ENCODE assay signal across 21 cellular contexts in genomic region chr14:35419429-35419841, GRCh38. TPM values are rescaled to one million over a fixed set of nuclear protein-coding genes. Genes with fewer than 3 reads are reported as not detected.
DNase-seq lines count a peak whose midpoint lies in the region; ATAC-seq, FAIRE-seq and TF ChIP-seq lines count a peak whose summit lies in the region.
"Had no signal": no experiment of that assay in that cellular context is flagged by ENCODE, and none has a peak within 500 bp of the region (broad histone marks: within the 10 kb centered on the region; RNA-seq: fewer than 3 reads in every experiment).

No MANE protein-coding gene starts in this region.

- CTCF ChIA-PET in HepG2 (lab: Yijun Ruan, JAX; ENCODE audit: low intra/inter-chr PET ratio, low total read pairs) = interaction anchor here (2.5 kb wide), 1 partner anchor 279 kb away, joined by 7 read pairs; no protein-coding TSS in a partner anchor
- CTCF ChIA-PET in endothelial cell of umbilical vein (lab: Charles Lee) = interaction anchor here (0.7 to 2.3 kb wide), 7 partner anchors 24 to 399 kb away, joined by 3 to 8 read pairs (median 4); no protein-coding TSS in a partner anchor

- H3K9me3 ChIP-seq in HepG2 (ENCODE audit: low read length) (peaks cover 6% of the 10 kb centered on the region), right lobe of liver (no peaks in the 10 kb centered on the region), endothelial cell of umbilical vein (replicated peaks; ENCODE audit: control insufficient read depth, insufficient read depth, low read length) (no peaks in the 10 kb centered on the region)
- H3K9me3 ChIP-seq: adrenal gland, Peyer's patch had no signal

- H3K4me1 ChIP-seq in HepG2 (ENCODE audit: insufficient read depth, low read length) = peaks cover 65% of the 10 kb centered on the region
- H3K4me1 ChIP-seq in right lobe of liver = no peaks in the 10 kb centered on the region
- peaks cover 25% of the 10 kb centered on the region for H3K4me1 ChIP-seq in endothelial cell of umbilical vein (ENCODE audit: control insufficient read depth, extremely low read depth, insufficient read depth, low read length)
- H3K4me1 ChIP-seq: Peyer's patch had no signal

- H4K20me1 ChIP-seq in HepG2 (ENCODE audit: insufficient read depth, low read length) (no peaks in the 10 kb centered on the region), endothelial cell of umbilical vein (replicated peaks; ENCODE audit: control insufficient read depth, extremely low read depth, insufficient read depth, low read length) (no peaks in the 10 kb centered on the region)
- H4K20me1 ChIP-seq: BLaER1 treated with 17β-estradiol and CSF1 and Interleukin-3, amounts not matched to agents 10 nM and 100 nM had no signal

- DNase-seq in HepG2 (ENCODE audit: low spot score) (peak; percentile 52), right lobe of liver (no peak), SK-N-DZ (ENCODE audit: low spot score) (peak; percentile 56), endothelial cell of umbilical vein (ENCODE audit: low read depth, low spot score) (peak; percentile 41), DMS79 (lab: John Stamatoyannopoulos, UW) (no peak), NCI-H345 (lab: John Stamatoyannopoulos, UW) (no peak), SHP77 (lab: John Stamatoyannopoulos, UW) (no peak)
- DNase-seq: activated CD4-positive, alpha-beta T cell treated with anti-CD3 and anti-CD28 coated beads for 1 hour; activated naive CD4-positive, alpha-beta T cell; activated T-cell treated with anti-CD3 and anti-CD28 coated beads, Interleukin-2, amount 50 U/mL, for 4 hours; adrenal gland; hippocampal formation; KG1; left ventricle myocardium superior; NCI-H1048; NCI-H187; Peyer's patch; T1000 had no signal

- dilution Hi-C loops in endothelial cell of umbilical vein (cut with MboI; ENCODE audit: extremely low pct_ligation_motif_present, low sequenced_read_pairs) = no loop called here

- in situ Hi-C loops in HepG2 (cut with HindIII; ENCODE audit: extremely low pct_ligation_motif_present, low pct_unique_long_range_greater_than_20kb) = loop anchor here (5.0 kb wide), 2 partner anchors 377 to 747 kb away; no protein-coding TSS in a partner anchor

- H2AFZ ChIP-seq in HepG2 (ENCODE audit: low read length) (no peak overlapping the region), endothelial cell of umbilical vein (ENCODE audit: low read depth, low read length) (peak overlapping the region; percentile 36)

- POLR2A ChIA-PET in HepG2 (lab: Yijun Ruan, JAX) = interaction anchor here (0.9 to 5.3 kb wide), 4 partner anchors 15 to 437 kb away, joined by 3 to 29 read pairs (median 5); partner anchors contain the start of genes NFKBIA and PSMA6
- POLR2A ChIA-PET in endothelial cell of umbilical vein (lab: Charles Lee) = no interaction called here

- WGBS in HepG2 (ENCODE audit: low lambda C conversion rate) = 3% methylated on average over 7 of the region's 7 CpGs
- WGBS in right lobe of liver (ENCODE audit: insufficient coverage, low coverage, low lambda C conversion rate, missing lambda C conversion rate) = 55% methylated on average over 7 of the region's 7 CpGs

- no peak for TF ChIP-seq RAD21 in HepG2 (CRISPR knock-in tag; IDR thresholded peaks at IDR 0.05)

- no peak for FAIRE-seq in HepG2 (lab: Jason Lieb, UNC)
- FAIRE-seq in endothelial cell of umbilical vein (lab: Jason Lieb, UNC) = peak; percentile 59
- FAIRE-seq: A204.1 had no signal

- BruUV-seq in HepG2 (replicated peaks; lab: Mats Ljungman, UMichigan) (no TSS peak), endothelial cell of umbilical vein (replicated peaks; lab: Mats Ljungman, UMichigan) (no TSS peak)

- no peak overlapping the region for H3K9ac ChIP-seq in HepG2 (ENCODE audit: insufficient read depth, low read depth, low read length)
- no peak overlapping the region for H3K9ac ChIP-seq in endothelial cell of umbilical vein (replicated peaks; ENCODE audit: extremely low read depth, insufficient read depth, low read length)
- H3K9ac ChIP-seq: BLaER1 treated with 17β-estradiol and CSF1 and Interleukin-3, amounts not matched to agents 10 nM and 100 nM had no signal

- H3K4me2 ChIP-seq in HepG2 (ENCODE audit: low read depth, low read length) (peak overlapping the region; percentile 52), endothelial cell of umbilical vein (ENCODE audit: insufficient read depth, low read length) (peak overlapping the region; percentile 52)
- H3K4me2 ChIP-seq: BLaER1 treated with 17β-estradiol and CSF1 and Interleukin-3, amounts not matched to agents 10 nM and 100 nM had no signal

- H3K36me3 ChIP-seq in HepG2 (replicated peaks in 1 of 2; ENCODE audit: control insufficient read depth in 1 of 2, insufficient read depth in 2 of 2, low read length in 2 of 2) (no peaks in the 10 kb centered on the region), right lobe of liver (no peaks in the 10 kb centered on the region), endothelial cell of umbilical vein (ENCODE audit: control insufficient read depth in 2 of 2, extremely low read depth in 1 of 2, insufficient read depth in 2 of 2, low read length in 2 of 2) (no peaks in the 10 kb centered on the region)
- H3K36me3 ChIP-seq: adrenal gland; BLaER1 treated with 17β-estradiol and CSF1 and Interleukin-3, amounts not matched to agents 10 nM and 100 nM; Peyer's patch had no signal

- ATAC-seq in HepG2 (peak; percentile 70), right lobe of liver (no peak), GM21447 (IDR thresholded peaks at IDR 0.05; ENCODE audit: unreplicated experiment) (no peak)
- ATAC-seq: activated T-cell treated with anti-CD3 and anti-CD28 coated beads, Interleukin-2, amount 50 U/mL, for 4 hours; left ventricle myocardium superior had no signal

- peak overlapping the region in 1 of 3 experiments; percentile 8; a peak in 1 of 6 replicates for H3K4me3 ChIP-seq in HepG2 (replicated peaks in 1 of 3; ENCODE audit: insufficient read depth in 1 of 3, low read depth in 2 of 3, low read length in 3 of 3)
- no peak overlapping the region for H3K4me3 ChIP-seq in right lobe of liver
- H3K4me3 ChIP-seq in endothelial cell of umbilical vein (replicated peaks in 1 of 3; ENCODE audit: insufficient read depth in 1 of 3, low read depth in 1 of 3, low read length in 3 of 3) = no peak overlapping the region
- H3K4me3 ChIP-seq: adrenal gland; BLaER1 treated with 17β-estradiol and CSF1 and Interleukin-3, amounts not matched to agents 10 nM and 100 nM; Peyer's patch had no signal

- H3K79me2 ChIP-seq in HepG2 (ENCODE audit: insufficient read depth, low read length) (no peaks in the 10 kb centered on the region), endothelial cell of umbilical vein (ENCODE audit: control insufficient read depth, insufficient read depth, low read length) (no peaks in the 10 kb centered on the region)

- H3K27ac ChIP-seq in HepG2 (ENCODE audit: extremely low read length, insufficient read depth, low read length) (no peak overlapping the region), right lobe of liver (no peak overlapping the region), endothelial cell of umbilical vein (ENCODE audit: insufficient read depth, low read depth, low read length) (peak overlapping the region; percentile 61)
- H3K27ac ChIP-seq: adrenal gland; BLaER1 treated with 17β-estradiol and CSF1 and Interleukin-3, amounts not matched to agents 10 nM and 100 nM; Peyer's patch had no signal

- intact Hi-C loops in HepG2 (cut with micrococcal nuclease; ENCODE audit: unreplicated experiment) = loop anchor here (10.0 kb wide), 1 partner anchor 545 kb away; the partner anchor contains the start of gene BAZ1A
- intact Hi-C loops in right lobe of liver (cut with DNase I) = no loop called here
- intact Hi-C loops in endothelial cell of umbilical vein (cut with micrococcal nuclease) = no loop called here

- TF ChIP-seq EP300 in HepG2 (IDR thresholded peaks at IDR 0.05; ENCODE audit: low read depth in 2 of 2, low read length in 2 of 2) (no peak), HepG2 (CRISPR knock-in tag; IDR thresholded peaks at IDR 0.05; ENCODE audit: borderline replicate concordance) (no peak)

- H3K9me1 ChIP-seq in endothelial cell of umbilical vein (replicated peaks; ENCODE audit: control insufficient read depth, extremely low read depth, insufficient read depth, low read length) = no peaks in the 10 kb centered on the region

- TF ChIP-seq POLR2A in HepG2 (IDR thresholded peaks at IDR 0.05; ENCODE audit: insufficient read depth in 1 of 2, low read depth in 2 of 2, low read length in 2 of 2) (no peak), right lobe of liver (IDR thresholded peaks at IDR 0.05) (no peak), endothelial cell of umbilical vein (IDR thresholded peaks at IDR 0.05; ENCODE audit: low read depth, low read length) (no peak)

- TF ChIP-seq CTCF in HepG2 (CRISPR knock-in tag; IDR thresholded peaks at IDR 0.05) (no peak), right lobe of liver (IDR thresholded peaks at IDR 0.05) (no peak), endothelial cell of umbilical vein (IDR thresholded peaks at IDR 0.05; ENCODE audit: extremely low read depth in 1 of 2, insufficient read depth in 1 of 2, low read depth in 1 of 2, low read length in 2 of 2) (no peak)

- H3K27me3 ChIP-seq in HepG2 (ENCODE audit: control insufficient read depth in 1 of 2, insufficient read depth in 2 of 2, low read length in 2 of 2) (peaks cover 4 to 12% of the 10 kb centered on the region in 2 experiments; a peak in 3 of 5 replicates), right lobe of liver (no peaks in the 10 kb centered on the region), endothelial cell of umbilical vein (ENCODE audit: control insufficient read depth in 2 of 2, insufficient read depth in 2 of 2, low read length in 2 of 2) (no peaks in the 10 kb centered on the region)
- H3K27me3 ChIP-seq: adrenal gland; BLaER1 treated with 17β-estradiol and CSF1 and Interleukin-3, amounts not matched to agents 10 nM and 100 nM; Peyer's patch had no signal

RNA-seq across cellular contexts. Expression of gene NFKBIA, which starts 14.9 kb away (rescaled TPM):
- total RNA-seq in HepG2 (2016; rRNA removed; fragmentation: Illumina TruSeq; extraction: Trizol) (232 and 319 TPM in 2 replicates), right lobe of liver (100 to 1,000 TPM in 3 of 6 experiments, 10 to 100 TPM in 3; 84.8 to 140 (median 106) TPM), endothelial cell of umbilical vein (52.5 and 55.7 TPM in 2 replicates)
- total RNA-seq in HepG2 (2016; cell fraction: cytosol; rRNA removed; fragmentation: Illumina TruSeq; extraction: Trizol; ENCODE audit: low read depth) = 103 and 116 TPM in 2 replicates
- total RNA-seq in HepG2 (2016; cell fraction: insoluble cytoplasmic fraction; rRNA removed; fragmentation: Illumina TruSeq; extraction: Trizol) = 208 and 321 TPM in 2 replicates
- 196 and 209 TPM in 2 replicates for total RNA-seq in HepG2 (2016; cell fraction: membrane; rRNA removed; fragmentation: Illumina TruSeq; extraction: Trizol)
- 367 and 382 TPM in 2 replicates for total RNA-seq in HepG2 (2016; cell fraction: nucleus; rRNA removed; fragmentation: Illumina TruSeq; extraction: Trizol)
- polyA plus RNA-seq in HepG2 (2011; rRNA removed) (173 and 197 TPM in 2 replicates), endothelial cell of umbilical vein (80.3 and 82.8 TPM in 2 replicates)
- 81.6 and 128 TPM in 2 replicates for polyA plus RNA-seq in HepG2 (2011; cell fraction: cytosol; rRNA removed)
- 363 and 589 TPM in 2 replicates for polyA plus RNA-seq in HepG2 (2011; cell fraction: nucleus; rRNA removed)
- 58.7 and 87.8 TPM in 2 replicates for polyA plus RNA-seq in HepG2 (2012)
- 21.2 and 21.7 TPM in 2 replicates for polyA plus RNA-seq in HepG2 (2016; cell fraction: cytosol; fragmentation: Illumina TruSeq; extraction: Trizol; ENCODE audit: low read depth)
- polyA plus RNA-seq in HepG2 (2016; cell fraction: insoluble cytoplasmic fraction; fragmentation: Illumina TruSeq; extraction: Trizol; ENCODE audit: low read depth) = 160 and 187 TPM in 2 replicates
- polyA plus RNA-seq in HepG2 (2016; cell fraction: membrane; fragmentation: Illumina TruSeq; extraction: Trizol; ENCODE audit: low read depth) = 41.5 and 42.6 TPM in 2 replicates
- polyA plus RNA-seq in HepG2 (2016; cell fraction: nucleus; fragmentation: Illumina TruSeq; extraction: Trizol; ENCODE audit: insufficient read depth, low read depth) = 546 and 548 TPM in 2 replicates
- polyA minus RNA-seq in HepG2 (2011; rRNA and poly(A)+ RNA removed; ENCODE audit: low replicate concordance) = 421 and 666 TPM in 2 replicates
- 80.5 and 103 TPM in 2 replicates for polyA minus RNA-seq in HepG2 (2011; cell fraction: cytosol; rRNA and poly(A)+ RNA removed)
- 421 and 559 TPM in 2 replicates for polyA minus RNA-seq in HepG2 (2011; cell fraction: nucleus; rRNA and poly(A)+ RNA removed)
- 39.1 and 52.8 TPM in 2 replicates for polyA plus RNA-seq in SK-N-DZ (2014; cell fraction: cytosol; rRNA removed)
- polyA plus RNA-seq in SK-N-DZ (2014; cell fraction: nucleus; rRNA removed) = 109 and 143 TPM in 2 replicates
- polyA plus RNA-seq in endothelial cell of umbilical vein (2011; cell fraction: cytosol; rRNA removed) = 59.3 and 76.4 TPM in 2 replicates
- 246 and 311 TPM in 2 replicates for polyA plus RNA-seq in endothelial cell of umbilical vein (2011; cell fraction: nucleus; rRNA removed)
- 41.8 and 54.3 TPM in 2 replicates for polyA plus RNA-seq in endothelial cell of umbilical vein (2012)
- 118 and 161 TPM in 2 replicates for polyA minus RNA-seq in endothelial cell of umbilical vein
- polyA minus RNA-seq in endothelial cell of umbilical vein (2011; cell fraction: cytosol; rRNA and poly(A)+ RNA removed) = 147 TPM
- polyA minus RNA-seq in endothelial cell of umbilical vein (2011; cell fraction: nucleus; rRNA and poly(A)+ RNA removed) = 215 and 321 TPM in 2 replicates

Comparison
In these comparisons a context has a peak if more than half of its experiments do, and no peak if none do; other contexts are left out.
1. DNase-seq: peak in HepG2 (single experiment), SK-N-DZ (single experiment) and endothelial cell of umbilical vein (single experiment); none in right lobe of liver (0 of 3), DMS79 (single experiment), NCI-H345 (single experiment) and SHP77 (0 of 2).